Comparison of ENCODE assay signal across 1 cellular context in genomic region chr20:63767886-63768285, GRCh38.
TF ChIP-seq lines count a peak whose summit lies in the region.

No MANE protein-coding gene starts in this region.

TF ChIP-seq in HepG2, 621 proteins besides CTCF, POLR2A, EP300 and RAD21:
- TF ChIP-seq ZKSCAN8 (CRISPR knock-in tag; IDR thresholded peaks at IDR 0.05; ENCODE audit: borderline replicate concordance) (no peak), TMF1 (CRISPR knock-in tag; IDR thresholded peaks at IDR 0.05; ENCODE audit: low read depth) (no peak), FOXJ3 (CRISPR knock-in tag; IDR thresholded peaks at IDR 0.05; ENCODE audit: borderline replicate concordance) (no peak), RXRB (CRISPR knock-in tag; IDR thresholded peaks at IDR 0.05; ENCODE audit: borderline replicate concordance) (no peak), HIVEP1 (CRISPR knock-in tag; IDR thresholded peaks at IDR 0.05) (no peak), TCF12 (IDR thresholded peaks at IDR 0.05) (no peak), TCF12 (CRISPR knock-in tag; IDR thresholded peaks at IDR 0.05) (no peak), GTF3A (CRISPR knock-in tag; conservative IDR thresholded peaks at IDR 0.05) (no peak), CCAR2 (optimal IDR thresholded peaks at IDR 0.05; ENCODE audit: low read depth, low read length) (no peak), MTA3 (CRISPR knock-in tag; IDR thresholded peaks at IDR 0.05) (no peak), KDM5B (CRISPR knock-in tag; IDR thresholded peaks at IDR 0.05; ENCODE audit: borderline replicate concordance) (no peak), RFX5 (IDR thresholded peaks at IDR 0.05; ENCODE audit: low read depth, low read length) (no peak), RFX1 (IDR thresholded peaks at IDR 0.05) (no peak), ZNF263 (CRISPR knock-in tag; IDR thresholded peaks at IDR 0.05) (no peak), ZNF12 (CRISPR knock-in tag; IDR thresholded peaks at IDR 0.05) (no peak)
- TF ChIP-seq, protein P1, sequence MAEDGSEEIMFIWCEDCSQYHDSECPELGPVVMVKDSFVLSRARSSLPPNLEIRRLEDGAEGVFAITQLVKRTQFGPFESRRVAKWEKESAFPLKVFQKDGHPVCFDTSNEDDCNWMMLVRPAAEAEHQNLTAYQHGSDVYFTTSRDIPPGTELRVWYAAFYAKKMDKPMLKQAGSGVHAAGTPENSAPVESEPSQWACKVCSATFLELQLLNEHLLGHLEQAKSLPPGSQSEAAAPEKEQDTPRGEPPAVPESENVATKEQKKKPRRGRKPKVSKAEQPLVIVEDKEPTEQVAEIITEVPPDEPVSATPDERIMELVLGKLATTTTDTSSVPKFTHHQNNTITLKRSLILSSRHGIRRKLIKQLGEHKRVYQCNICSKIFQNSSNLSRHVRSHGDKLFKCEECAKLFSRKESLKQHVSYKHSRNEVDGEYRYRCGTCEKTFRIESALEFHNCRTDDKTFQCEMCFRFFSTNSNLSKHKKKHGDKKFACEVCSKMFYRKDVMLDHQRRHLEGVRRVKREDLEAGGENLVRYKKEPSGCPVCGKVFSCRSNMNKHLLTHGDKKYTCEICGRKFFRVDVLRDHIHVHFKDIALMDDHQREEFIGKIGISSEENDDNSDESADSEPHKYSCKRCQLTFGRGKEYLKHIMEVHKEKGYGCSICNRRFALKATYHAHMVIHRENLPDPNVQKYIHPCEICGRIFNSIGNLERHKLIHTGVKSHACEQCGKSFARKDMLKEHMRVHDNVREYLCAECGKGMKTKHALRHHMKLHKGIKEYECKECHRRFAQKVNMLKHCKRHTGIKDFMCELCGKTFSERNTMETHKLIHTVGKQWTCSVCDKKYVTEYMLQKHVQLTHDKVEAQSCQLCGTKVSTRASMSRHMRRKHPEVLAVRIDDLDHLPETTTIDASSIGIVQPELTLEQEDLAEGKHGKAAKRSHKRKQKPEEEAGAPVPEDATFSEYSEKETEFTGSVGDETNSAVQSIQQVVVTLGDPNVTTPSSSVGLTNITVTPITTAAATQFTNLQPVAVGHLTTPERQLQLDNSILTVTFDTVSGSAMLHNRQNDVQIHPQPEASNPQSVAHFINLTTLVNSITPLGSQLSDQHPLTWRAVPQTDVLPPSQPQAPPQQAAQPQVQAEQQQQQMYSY (CRISPR knock-in tag; IDR thresholded peaks at IDR 0.05): no peak
